8 cellular contexts compared by ENCODE assay signal in genomic region chr1:183807549-183808168, GRCh38. TPM values are rescaled to one million over a fixed set of nuclear protein-coding genes. Genes with fewer than 3 reads are reported as not detected.
DNase-seq lines count a peak whose midpoint lies in the region; ATAC-seq and TF ChIP-seq lines count a peak whose summit lies in the region.

No MANE protein-coding gene starts in this region.

- H3K27ac Mint-ChIP-seq in brain (peak overlapping the region in 4 of 5 experiments; percentile 46 to 97 (median 92)), natural killer cell (no peak overlapping the region), WTC11 (no peak overlapping the region)
- H3K27ac Mint-ChIP-seq in effector memory CD8-positive, alpha-beta T cell = no peak overlapping the region

- H3K4me3 Mint-ChIP-seq in brain (peak overlapping the region; percentile 94 to 99 (median 97)), natural killer cell (peak overlapping the region; percentile 45), WTC11 (no peak overlapping the region)
- no peak overlapping the region for H3K4me3 Mint-ChIP-seq in effector memory CD8-positive, alpha-beta T cell

- intact Hi-C loops in natural killer cell (cut with micrococcal nuclease) = no loop called here

- H3K9me3 Mint-ChIP-seq in brain (peaks cover 0 to 5% (median 2%) of the 10 kb centered on the region in 5 experiments), natural killer cell (no peaks in the 10 kb centered on the region), WTC11 (no peaks in the 10 kb centered on the region)
- H3K9me3 Mint-ChIP-seq in effector memory CD8-positive, alpha-beta T cell = no peaks in the 10 kb centered on the region

- CTCF ChIA-PET in WTC11 (lab: Charles Lee) = no interaction called here

- POLR2A ChIA-PET in WTC11 (lab: Charles Lee) = no interaction called here

- TF ChIP-seq CTCF in brain (conservative IDR thresholded peaks at IDR 0.05) (no peak), natural killer cell (IDR thresholded peaks at IDR 0.05) (no peak), WTC11 (IDR thresholded peaks at IDR 0.05) (no peak)

- H3K36me3 Mint-ChIP-seq in brain = peaks cover 18% of the 10 kb centered on the region
- H3K36me3 Mint-ChIP-seq in natural killer cell = no peaks in the 10 kb centered on the region
- no peaks in the 10 kb centered on the region for H3K36me3 Mint-ChIP-seq in WTC11
- no peaks in the 10 kb centered on the region for H3K36me3 Mint-ChIP-seq in effector memory CD8-positive, alpha-beta T cell (ENCODE audit: insufficient read depth)

- H3K27me3 Mint-ChIP-seq in brain (no peaks in the 10 kb centered on the region), natural killer cell (ENCODE audit: low read depth in 2 of 2) (peaks cover 29 to 42% of the 10 kb centered on the region in 2 donors), WTC11 (ENCODE audit: low read depth) (peaks cover 20% of the 10 kb centered on the region)
- peaks cover 45 to 56% of the 10 kb centered on the region in 2 donors for H3K27me3 Mint-ChIP-seq in effector memory CD8-positive, alpha-beta T cell

- DNase-seq in natural killer cell (no peak), WTC11 (ENCODE audit: low spot score) (no peak), cerebellar cortex (ENCODE audit: low spot score) (no peak), GM19240 (ENCODE audit: insufficient read length, low spot score) (no peak)
- DNase-seq in effector memory CD8-positive, alpha-beta T cell = no peak

- peaks cover 73% of the 10 kb centered on the region for H3K4me1 Mint-ChIP-seq in brain
- peaks cover 10 to 11% of the 10 kb centered on the region in 2 donors for H3K4me1 Mint-ChIP-seq in natural killer cell
- H3K4me1 Mint-ChIP-seq in WTC11 = peaks cover 34% of the 10 kb centered on the region
- peaks cover 5 to 7% of the 10 kb centered on the region in 2 donors for H3K4me1 Mint-ChIP-seq in effector memory CD8-positive, alpha-beta T cell (ENCODE audit: low read depth in 2 of 2)

- ATAC-seq in GM18909 (IDR thresholded peaks at IDR 0.05; ENCODE audit: poor library complexity, unreplicated experiment) (peak; percentile 56), HG02981 (IDR thresholded peaks at IDR 0.05; ENCODE audit: unreplicated experiment) (peak; percentile 75), natural killer cell (no peak), WTC11 (no peak)
- no peak for ATAC-seq in effector memory CD8-positive, alpha-beta T cell (replicated peaks)

TF ChIP-seq in WTC11, 78 proteins besides CTCF, POLR2A, EP300 and RAD21:
- TF ChIP-seq ZNF423 (CRISPR knock-in tag; IDR thresholded peaks at IDR 0.05) = no peak
- TF ChIP-seq HMGXB4 (CRISPR knock-in tag; IDR thresholded peaks at IDR 0.05) = no peak
- TF ChIP-seq ZNF671 (CRISPR knock-in tag; IDR thresholded peaks at IDR 0.05) = no peak
- no peak for TF ChIP-seq OVOL2 (CRISPR knock-in tag; IDR thresholded peaks at IDR 0.05; ENCODE audit: borderline replicate concordance)
- TF ChIP-seq CREM (CRISPR knock-in tag; IDR thresholded peaks at IDR 0.05) = no peak
- TF ChIP-seq NR1H2 (CRISPR knock-in tag; IDR thresholded peaks at IDR 0.05) = no peak
- TF ChIP-seq TEAD1 (CRISPR knock-in tag; IDR thresholded peaks at IDR 0.05) = no peak
- no peak for TF ChIP-seq ZNF121 (CRISPR knock-in tag; IDR thresholded peaks at IDR 0.05)
- no peak for TF ChIP-seq ZNF263 (CRISPR knock-in tag; IDR thresholded peaks at IDR 0.05; ENCODE audit: low read depth)
- no peak for TF ChIP-seq MAX (CRISPR knock-in tag; IDR thresholded peaks at IDR 0.05)
- TF ChIP-seq ZSCAN18 (CRISPR knock-in tag; IDR thresholded peaks at IDR 0.05) = no peak
- no peak for TF ChIP-seq CBFB (CRISPR knock-in tag; IDR thresholded peaks at IDR 0.05; ENCODE audit: low read depth)
- TF ChIP-seq ZNF512 (CRISPR knock-in tag; IDR thresholded peaks at IDR 0.05; ENCODE audit: borderline replicate concordance) = no peak

RNA-seq across cellular contexts. Expression of gene RGL1, which starts 2.7 kb away (rescaled TPM):
- polyA plus RNA-seq in brain (ENCODE audit: insufficient read depth, low read depth, low replicate concordance) = 15.1 TPM
- total RNA-seq in natural killer cell = under 1 TPM; 0.16 to 0.52 (median 0.40) TPM
- total RNA-seq in WTC11 (2021) = 1.3 to 1.5 TPM (median 1.3 TPM) in 3 replicates

Comparison
In these comparisons a context has a peak if more than half of its experiments do, and no peak if none do; other contexts are left out.
1. ATAC-seq: peak in GM18909 (single experiment) and HG02981 (single experiment); none in natural killer cell (0 of 3), WTC11 (single experiment) and effector memory CD8-positive, alpha-beta T cell (single experiment).
2. H3K27ac Mint-ChIP-seq: peak in brain (4 of 5); none in natural killer cell (0 of 2), WTC11 (single experiment) and effector memory CD8-positive, alpha-beta T cell (0 of 2).
3. H3K4me3 Mint-ChIP-seq: peak in brain (5 of 5) and natural killer cell (single experiment); none in WTC11 (single experiment) and effector memory CD8-positive, alpha-beta T cell (0 of 2).